In genomic region chr18:76885011-76885410, GRCh38 we compare ENCODE assay signal across 22 cellular contexts.
"Had no signal": no experiment of that assay in that cellular context is flagged by ENCODE, and none has a peak within 500 bp of the region (broad histone marks: within the 10 kb centered on the region; RNA-seq: fewer than 3 reads in every experiment).

No MANE protein-coding gene starts in this region.

- H3K9ac ChIP-seq: KMS-11 had no signal

- H3K27ac Mint-ChIP-seq: IgD-negative memory B cell had no signal

- H3K27ac ChIP-seq: HL-60, KMS-11, SJCRH30 had no signal

- H3K27me3 ChIP-seq: SJCRH30 had no signal

- H3K4me3 ChIP-seq: K562, SJCRH30 had no signal

- H3K4me2 ChIP-seq: KMS-11 had no signal

- H3K4me1 ChIP-seq: SJCRH30 had no signal

- H3K9me3 Mint-ChIP-seq: IgD-negative memory B cell had no signal

- H3K4me3 Mint-ChIP-seq: IgD-negative memory B cell had no signal

- ATAC-seq: K562, SK-N-SH treated with all-trans-retinoic acid at 6 μM for 48 hours had no signal

- H3K36me3 ChIP-seq: SJCRH30 had no signal

- DNase-seq: Kasumi-1, MM.1S, NCI-H1092 treated with DMSO at 0.1 percent for 48 hours, NCI-H1436, NCI-H187, NCI-H2029, NCI-H2081 treated with DMSO at 0.1 percent for 48 hours, NCI-H2171, NCI-H226, NCI-H446, NCI-H510A, NCI-H524 treated with DMSO at 0.1 percent for 48 hours, NCI-H69, NCI-H774, RPMI8226, SHP77, SJCRH30 had no signal

- H3K27me3 Mint-ChIP-seq: IgD-negative memory B cell had no signal

- H3K9me3 ChIP-seq: SJCRH30 had no signal

- H3K4me1 Mint-ChIP-seq: IgD-negative memory B cell had no signal
